Comparison of ENCODE assay signal across 1 cellular context in the genomic region with DNA sequence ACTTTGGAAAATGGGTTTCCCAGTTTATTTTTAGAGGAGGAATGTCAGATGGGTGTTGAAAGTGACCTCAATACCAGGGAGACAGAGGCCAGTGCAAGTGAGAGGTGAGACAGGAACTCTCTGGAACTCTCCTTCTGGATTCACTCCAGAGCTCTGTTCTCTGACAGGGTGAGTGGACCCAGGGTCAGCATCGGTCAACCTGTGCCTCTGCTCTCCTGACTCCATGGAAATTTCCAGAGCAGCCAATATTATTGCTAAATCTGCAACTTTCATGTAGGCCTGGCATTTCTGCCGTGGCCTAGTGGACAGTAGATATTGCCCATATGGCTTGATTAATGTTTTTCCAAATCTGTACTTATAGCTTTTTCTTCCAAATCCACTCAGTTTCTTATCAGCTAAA.
TF ChIP-seq lines count a peak whose summit lies in the region.

No MANE protein-coding gene starts in this region.

TF ChIP-seq in liver, 16 proteins besides CTCF, POLR2A, EP300 and RAD21 (continued from another document):
- TF ChIP-seq, protein P1, sequence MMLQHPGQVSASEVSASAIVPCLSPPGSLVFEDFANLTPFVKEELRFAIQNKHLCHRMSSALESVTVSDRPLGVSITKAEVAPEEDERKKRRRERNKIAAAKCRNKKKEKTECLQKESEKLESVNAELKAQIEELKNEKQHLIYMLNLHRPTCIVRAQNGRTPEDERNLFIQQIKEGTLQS (IDR thresholded peaks at IDR 0.05) = no peak
- no peak for TF ChIP-seq FOXA2 (IDR thresholded peaks at IDR 0.05)
- peak; percentile 86 for TF ChIP-seq SP1 (IDR thresholded peaks at IDR 0.05)
- no peak for TF ChIP-seq TAF1 (conservative IDR thresholded peaks at IDR 0.05)
- TF ChIP-seq, protein P2, sequence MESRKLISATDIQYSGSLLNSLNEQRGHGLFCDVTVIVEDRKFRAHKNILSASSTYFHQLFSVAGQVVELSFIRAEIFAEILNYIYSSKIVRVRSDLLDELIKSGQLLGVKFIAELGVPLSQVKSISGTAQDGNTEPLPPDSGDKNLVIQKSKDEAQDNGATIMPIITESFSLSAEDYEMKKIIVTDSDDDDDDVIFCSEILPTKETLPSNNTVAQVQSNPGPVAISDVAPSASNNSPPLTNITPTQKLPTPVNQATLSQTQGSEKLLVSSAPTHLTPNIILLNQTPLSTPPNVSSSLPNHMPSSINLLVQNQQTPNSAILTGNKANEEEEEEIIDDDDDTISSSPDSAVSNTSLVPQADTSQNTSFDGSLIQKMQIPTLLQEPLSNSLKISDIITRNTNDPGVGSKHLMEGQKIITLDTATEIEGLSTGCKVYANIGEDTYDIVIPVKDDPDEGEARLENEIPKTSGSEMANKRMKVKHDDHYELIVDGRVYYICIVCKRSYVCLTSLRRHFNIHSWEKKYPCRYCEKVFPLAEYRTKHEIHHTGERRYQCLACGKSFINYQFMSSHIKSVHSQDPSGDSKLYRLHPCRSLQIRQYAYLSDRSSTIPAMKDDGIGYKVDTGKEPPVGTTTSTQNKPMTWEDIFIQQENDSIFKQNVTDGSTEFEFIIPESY (IDR thresholded peaks at IDR 0.05) = no peak
- TF ChIP-seq HNF4A (conservative IDR thresholded peaks at IDR 0.05) = peak; percentile 51 to 84
- TF ChIP-seq NR2F2 (IDR thresholded peaks at IDR 0.05) = peak; percentile 51
- peak; percentile 91 to 98 for TF ChIP-seq RXRA (IDR thresholded peaks at IDR 0.05)
- TF ChIP-seq, protein P3, sequence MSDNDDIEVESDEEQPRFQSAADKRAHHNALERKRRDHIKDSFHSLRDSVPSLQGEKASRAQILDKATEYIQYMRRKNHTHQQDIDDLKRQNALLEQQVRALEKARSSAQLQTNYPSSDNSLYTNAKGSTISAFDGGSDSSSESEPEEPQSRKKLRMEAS (IDR thresholded peaks at IDR 0.05) = peak; percentile 57
- TF ChIP-seq YY1 (IDR thresholded peaks at IDR 0.05) = peak; percentile 49
- TF ChIP-seq HNF4G (IDR thresholded peaks at IDR 0.05) = no peak
- no peak for TF ChIP-seq GABPA (IDR thresholded peaks at IDR 0.05 in 1 of 2, conservative IDR thresholded peaks at IDR 0.05 in 1 of 2)
- TF ChIP-seq JUND (IDR thresholded peaks at IDR 0.05) = peak in 1 of 2 donors; percentile 47
